In the genomic region with DNA sequence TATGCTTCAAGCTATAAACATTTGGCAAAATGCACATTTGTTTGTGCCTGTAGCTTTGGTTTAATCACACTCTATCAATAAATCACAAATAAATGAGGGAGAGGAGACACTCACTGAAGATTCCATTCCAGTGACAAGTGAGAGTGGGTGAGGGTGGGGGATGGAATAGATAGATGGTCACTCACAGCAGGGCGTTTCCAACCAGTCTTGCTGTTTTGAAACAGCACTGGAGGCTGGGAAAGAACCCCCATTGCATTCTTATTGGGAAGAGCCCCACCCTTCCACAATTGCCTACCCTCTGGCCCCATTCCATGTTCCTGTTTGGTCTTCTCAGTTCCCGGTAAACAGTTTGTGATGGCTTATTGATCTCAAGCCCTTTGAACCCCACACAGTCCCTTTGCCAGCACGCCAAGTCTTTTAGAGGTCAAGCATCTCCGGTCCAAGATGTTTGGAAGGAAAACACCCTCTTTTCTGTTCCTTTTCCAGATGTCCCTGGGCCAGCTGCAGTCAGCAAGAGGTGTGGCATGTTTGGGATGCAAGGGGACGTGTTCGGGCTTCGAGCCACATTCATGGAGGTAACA, we compare ENCODE assay signal across 15 cellular contexts. TPM values are rescaled to one million over a fixed set of nuclear protein-coding genes. Genes with fewer than 3 reads are reported as not detected.
DNase-seq lines count a peak whose midpoint lies in the region; ATAC-seq and TF ChIP-seq lines count a peak whose summit lies in the region.
"Had no signal": no experiment of that assay in that cellular context is flagged by ENCODE, and none has a peak within 500 bp of the region (broad histone marks: within the 10 kb centered on the region; RNA-seq: fewer than 3 reads in every experiment).

No MANE protein-coding gene starts in this region.

- H3K36me3 Mint-ChIP-seq in Calu3 (ENCODE audit: insufficient read depth, unreplicated experiment) = peaks cover 16% of the 10 kb centered on the region
- H3K36me3 Mint-ChIP-seq in activated CD4-positive, alpha-beta T cell treated with anti-CD3 and anti-CD28 coated beads, Interleukin-2, amount 10 ng/mL, durations not matched to agents 7 days and 5 days (ENCODE audit: low read depth) = no peaks in the 10 kb centered on the region

- no peaks in the 10 kb centered on the region for H3K9me3 Mint-ChIP-seq in Calu3 (ENCODE audit: low read depth, unreplicated experiment)
- no peaks in the 10 kb centered on the region for H3K9me3 Mint-ChIP-seq in activated CD4-positive, alpha-beta T cell treated with anti-CD3 and anti-CD28 coated beads, Interleukin-2, amount 10 ng/mL, durations not matched to agents 7 days and 5 days

- CTCF ChIA-PET in Calu3 (lab: Charles Lee) = no interaction called here
- CTCF ChIA-PET in activated CD4-positive, alpha-beta T cell treated with anti-CD3 and anti-CD28 coated beads, Interleukin-2, amount 10 ng/mL, durations not matched to agents 7 days and 5 days (lab: Charles Lee) = no interaction called here

- H3K9me3 ChIP-seq in right cardiac atrium (ENCODE audit: control insufficient read depth, low read length) = no peaks in the 10 kb centered on the region

- H3K27ac ChIP-seq in right cardiac atrium (ENCODE audit: low read length) = peak overlapping the region; percentile 68
- H3K27ac ChIP-seq: C4-2B had no signal

- H3K4me1 ChIP-seq in right cardiac atrium (ENCODE audit: control insufficient read depth, insufficient read depth, low read length) = peaks cover 24% of the 10 kb centered on the region

- no peaks in the 10 kb centered on the region for H3K27me3 ChIP-seq in right cardiac atrium (ENCODE audit: control insufficient read depth, insufficient read depth)

- no peak for DNase-seq in Calu3
- peak; percentile 18 for DNase-seq in T1000 (lab: John Stamatoyannopoulos, UW)
- peak in 2 of 3 donors; percentile 32 to 68 for DNase-seq in right cardiac atrium
- DNase-seq in skeletal muscle cell (ENCODE audit: low read depth) = peak; percentile 69
- DNase-seq in SKM-1 (lab: John Stamatoyannopoulos, UW; ENCODE audit: unreplicated experiment) = no peak
- DNase-seq in activated CD4-positive, alpha-beta T cell treated with anti-CD3 and anti-CD28 coated beads, Interleukin-2, amount 10 ng/mL, durations not matched to agents 7 days and 5 days = no peak
- DNase-seq: activated CD4-positive, alpha-beta T cell treated with anti-CD3 and anti-CD28 coated beads, Interleukin-2, amount 50 U/mL, for 48 hours; activated effector memory CD4-positive, alpha-beta T cell treated with anti-CD3 and anti-CD28 coated beads, Interleukin-2, amount 50 U/mL, for 16 hours; foreskin melanocyte; GDM1; NCI-H187 treated with DMSO at 0.1 percent for 48 hours; NK-92 treated with Interleukin-12 subunit alpha and Interleukin-12 subunit beta, amount 100 ng/mL, for 24 hours had no signal

- no peak for TF ChIP-seq CTCF in Calu3 (IDR thresholded peaks at IDR 0.05; ENCODE audit: unreplicated experiment)

- ATAC-seq in right cardiac atrium (peak; percentile 58 to 69), GM21529 (IDR thresholded peaks at IDR 0.05; ENCODE audit: unreplicated experiment) (no peak), HG02678 (IDR thresholded peaks at IDR 0.05; ENCODE audit: unreplicated experiment) (no peak)

- no peak overlapping the region for H3K4me3 Mint-ChIP-seq in Calu3 (ENCODE audit: low read depth, unreplicated experiment)
- no peak overlapping the region for H3K4me3 Mint-ChIP-seq in activated CD4-positive, alpha-beta T cell treated with anti-CD3 and anti-CD28 coated beads, Interleukin-2, amount 10 ng/mL, durations not matched to agents 7 days and 5 days

- H3K4me1 Mint-ChIP-seq in Calu3 (ENCODE audit: low read depth, unreplicated experiment) = peaks cover 35% of the 10 kb centered on the region
- H3K4me1 Mint-ChIP-seq in activated CD4-positive, alpha-beta T cell treated with anti-CD3 and anti-CD28 coated beads, Interleukin-2, amount 10 ng/mL, durations not matched to agents 7 days and 5 days = no peaks in the 10 kb centered on the region

- 48% methylated on average over 7 of the region's 7 CpGs for WGBS in right cardiac atrium

- BruUV-seq in Calu3 (replicated peaks; lab: Mats Ljungman, UMichigan) = no TSS peak

- no peaks in the 10 kb centered on the region for H3K27me3 Mint-ChIP-seq in Calu3 (ENCODE audit: unreplicated experiment)
- H3K27me3 Mint-ChIP-seq in activated CD4-positive, alpha-beta T cell treated with anti-CD3 and anti-CD28 coated beads, Interleukin-2, amount 10 ng/mL, durations not matched to agents 7 days and 5 days = no peaks in the 10 kb centered on the region

- POLR2A ChIA-PET in activated CD4-positive, alpha-beta T cell treated with anti-CD3 and anti-CD28 coated beads, Interleukin-2, amount 10 ng/mL, durations not matched to agents 7 days and 5 days (lab: Charles Lee) = no interaction called here

- H3K27ac Mint-ChIP-seq in Calu3 (ENCODE audit: unreplicated experiment) = peak overlapping the region; percentile 48
- H3K27ac Mint-ChIP-seq in activated CD4-positive, alpha-beta T cell treated with anti-CD3 and anti-CD28 coated beads, Interleukin-2, amount 10 ng/mL, durations not matched to agents 7 days and 5 days = no peak overlapping the region

- H3K4me3 ChIP-seq in right cardiac atrium (ENCODE audit: low read length) (no peak overlapping the region), skeletal muscle cell (ENCODE audit: low read depth, low read length) (no peak overlapping the region)

- intact Hi-C loops in Calu3 (cut with micrococcal nuclease; ENCODE audit: unreplicated experiment) (no loop called here), right cardiac atrium (cut with DNase I) (no loop called here)

RNA-seq across cellular contexts. Expression of a gene that starts 30.7 kb away (rescaled TPM):
- total RNA-seq in Calu3 (2022) (21.9 and 46.0 TPM in 2 replicates), right cardiac atrium (10 to 100 TPM; 45.6 to 57.8 (median 55.4) TPM)
- 43.4 TPM for polyA plus RNA-seq in right cardiac atrium
- 1 to 10 TPM in 1 of 2 experiments, under 1 TPM in 1; 0.99 to 1.1 TPM for total RNA-seq in activated CD4-positive, alpha-beta T cell treated with anti-CD3 and anti-CD28 coated beads, Interleukin-2, amount 10 ng/mL, durations not matched to agents 7 days and 5 days

Comparison
In these comparisons a context has a peak if more than half of its experiments do, and no peak if none do; other contexts are left out.
1. DNase-seq: peak in T1000 (single experiment), right cardiac atrium (2 of 3) and skeletal muscle cell (single experiment); none in Calu3 (single experiment), SKM-1 (single experiment) and activated CD4-positive, alpha-beta T cell treated with anti-CD3 and anti-CD28 coated beads, Interleukin-2, amount 10 ng/mL, durations not matched to agents 7 days and 5 days (single experiment).
2. ATAC-seq: peak in right cardiac atrium (2 of 2); none in GM21529 (single experiment) and HG02678 (single experiment).
3. RNA of a gene that starts 30.7 kb away (total RNA-seq): 45.6 to 57.8 TPM in right cardiac atrium and 21.9 to 46.0 TPM in Calu3; 0.99 to 1.1 TPM in activated CD4-positive, alpha-beta T cell treated with anti-CD3 and anti-CD28 coated beads, Interleukin-2, amount 10 ng/mL, durations not matched to agents 7 days and 5 days; every median in the first group is over 10 times any median in the second.